ENCODE assay signal across 8 cellular contexts in genomic region chr19:35716985-35717664, GRCh38. TPM values are rescaled to one million over a fixed set of nuclear protein-coding genes. Genes with fewer than 3 reads are reported as not detected.
DNase-seq lines count a peak whose midpoint lies in the region; ATAC-seq lines count a peak whose summit lies in the region.

No MANE protein-coding gene starts in this region.

- H3K27me3 ChIP-seq in BLaER1 = 0 out of 2 replicates have a peak, but pooled peaks cover 3% of the 10 kb centered on the region

- no peaks in the 10 kb centered on the region for H3K27me3 Mint-ChIP-seq in activated CD8-positive, alpha-beta T cell treated with anti-CD3 and anti-CD28 coated beads, Interleukin-2, amount 10 ng/mL, durations not matched to agents 7 days and 5 days (ENCODE audit: low read depth)

- peaks cover 43% of the 10 kb centered on the region for H3K36me3 Mint-ChIP-seq in activated CD8-positive, alpha-beta T cell treated with anti-CD3 and anti-CD28 coated beads, Interleukin-2, amount 10 ng/mL, durations not matched to agents 7 days and 5 days (ENCODE audit: low read depth)

- H4K20me1 ChIP-seq in BLaER1 = peaks cover 41% of the 10 kb centered on the region

- DNase-seq in NCI-H82 treated with DMSO at 0.1 percent for 48 hours (lab: John Stamatoyannopoulos, UW; ENCODE audit: unreplicated experiment) (peak; percentile 91), medulla oblongata (ENCODE audit: extremely low spot score) (peak; percentile 97)
- DNase-seq in activated CD8-positive, alpha-beta T cell treated with anti-CD3 and anti-CD28 coated beads, Interleukin-2, amount 10 ng/mL, durations not matched to agents 7 days and 5 days = peak; percentile 97
- DNase-seq in effector CD4-positive, alpha-beta T cell = peak; percentile 95
- DNase-seq in stimulated activated CD4-positive, alpha-beta T cell treated with anti-CD3 and anti-CD28 coated beads, TNF-alpha, amount 100 ng/mL, for 48 hours (ENCODE audit: low read depth in 3 of 3) = peak; percentile 90 to 96 (median 91)

- peaks cover 27% of the 10 kb centered on the region for H3K36me3 ChIP-seq in BLaER1

- peak overlapping the region; percentile 95 for H3K27ac ChIP-seq in BLaER1

- H3K27ac Mint-ChIP-seq in activated CD8-positive, alpha-beta T cell treated with anti-CD3 and anti-CD28 coated beads, Interleukin-2, amount 10 ng/mL, durations not matched to agents 7 days and 5 days = peak overlapping the region; percentile 89

- ATAC-seq in GM19328 (IDR thresholded peaks at IDR 0.05; ENCODE audit: unreplicated experiment) = peak; percentile 57
- ATAC-seq in HG03469 (IDR thresholded peaks at IDR 0.05; ENCODE audit: unreplicated experiment) = peak; percentile 34
- peak; percentile 77 for ATAC-seq in activated CD8-positive, alpha-beta T cell treated with anti-CD3 and anti-CD28 coated beads, Interleukin-2, amount 10 ng/mL, durations not matched to agents 7 days and 5 days

- no peaks in the 10 kb centered on the region for H3K9me3 ChIP-seq in BLaER1

- H3K4me3 ChIP-seq in BLaER1 = peak overlapping the region; percentile 76

- H3K9me3 Mint-ChIP-seq in activated CD8-positive, alpha-beta T cell treated with anti-CD3 and anti-CD28 coated beads, Interleukin-2, amount 10 ng/mL, durations not matched to agents 7 days and 5 days (ENCODE audit: insufficient read depth) = no peaks in the 10 kb centered on the region

- H3K4me1 ChIP-seq in BLaER1 = peaks cover 47% of the 10 kb centered on the region

- peak overlapping the region; percentile 83 for H3K4me3 Mint-ChIP-seq in activated CD8-positive, alpha-beta T cell treated with anti-CD3 and anti-CD28 coated beads, Interleukin-2, amount 10 ng/mL, durations not matched to agents 7 days and 5 days

- peak overlapping the region; percentile 95 for H3K9ac ChIP-seq in BLaER1

- peaks cover 64% of the 10 kb centered on the region for H3K4me1 Mint-ChIP-seq in activated CD8-positive, alpha-beta T cell treated with anti-CD3 and anti-CD28 coated beads, Interleukin-2, amount 10 ng/mL, durations not matched to agents 7 days and 5 days (ENCODE audit: low read depth)

- POLR2A ChIA-PET in activated CD8-positive, alpha-beta T cell treated with anti-CD3 and anti-CD28 coated beads, Interleukin-2, amount 10 ng/mL, durations not matched to agents 7 days and 5 days (lab: Charles Lee) = interaction anchor here (0.6 to 1.9 kb wide), 6 partner anchors 14 to 31 kb away, joined by 3 to 14 read pairs (median 3); partner anchors contain the start of genes IGFLR1, LIN37, PSENEN and U2AF1L4

- CTCF ChIA-PET in activated CD8-positive, alpha-beta T cell treated with anti-CD3 and anti-CD28 coated beads, Interleukin-2, amount 10 ng/mL, durations not matched to agents 7 days and 5 days (lab: Charles Lee) = interaction anchor here (1.6 to 1.9 kb wide), 2 partner anchors 22 to 28 kb away, joined by 5 to 8 read pairs; partner anchors contain the start of gene U2AF1L4

- peak overlapping the region; percentile 97 for H3K4me2 ChIP-seq in BLaER1

RNA-seq across cellular contexts. Expression of gene KMT2B, which starts 0.7 kb away (rescaled TPM):
- total RNA-seq in activated CD8-positive, alpha-beta T cell treated with anti-CD3 and anti-CD28 coated beads, Interleukin-2, amount 10 ng/mL, durations not matched to agents 7 days and 5 days = 10 to 100 TPM; 58.0 to 64.3 TPM

RNA-seq across cellular contexts. Expression of gene ZBTB32, which starts 12.8 kb away (rescaled TPM):
- total RNA-seq in activated CD8-positive, alpha-beta T cell treated with anti-CD3 and anti-CD28 coated beads, Interleukin-2, amount 10 ng/mL, durations not matched to agents 7 days and 5 days = 10 to 100 TPM; 37.4 to 41.4 TPM

RNA-seq across cellular contexts. Expression of gene IGFLR1, which starts 25.1 kb away (rescaled TPM):
- 10 to 100 TPM; 29.9 to 37.1 TPM for total RNA-seq in activated CD8-positive, alpha-beta T cell treated with anti-CD3 and anti-CD28 coated beads, Interleukin-2, amount 10 ng/mL, durations not matched to agents 7 days and 5 days

RNA-seq across cellular contexts. Expression of gene U2AF1L4, which starts 28.1 kb away (rescaled TPM):
- total RNA-seq in activated CD8-positive, alpha-beta T cell treated with anti-CD3 and anti-CD28 coated beads, Interleukin-2, amount 10 ng/mL, durations not matched to agents 7 days and 5 days = 10 to 100 TPM; 23.3 to 24.0 TPM

RNA-seq across cellular contexts. Expression of gene PSENEN, which starts 28.3 kb away (rescaled TPM):
- total RNA-seq in activated CD8-positive, alpha-beta T cell treated with anti-CD3 and anti-CD28 coated beads, Interleukin-2, amount 10 ng/mL, durations not matched to agents 7 days and 5 days = 10 to 100 TPM; 44.1 to 48.2 TPM

Comparison
In these comparisons a context has a peak if more than half of its experiments do, and no peak if none do; other contexts are left out.
1. Peak in every context shown above with its lines: DNase-seq, ATAC-seq, H3K4me3 ChIP-seq and H3K27ac ChIP-seq.